In the genomic region with DNA sequence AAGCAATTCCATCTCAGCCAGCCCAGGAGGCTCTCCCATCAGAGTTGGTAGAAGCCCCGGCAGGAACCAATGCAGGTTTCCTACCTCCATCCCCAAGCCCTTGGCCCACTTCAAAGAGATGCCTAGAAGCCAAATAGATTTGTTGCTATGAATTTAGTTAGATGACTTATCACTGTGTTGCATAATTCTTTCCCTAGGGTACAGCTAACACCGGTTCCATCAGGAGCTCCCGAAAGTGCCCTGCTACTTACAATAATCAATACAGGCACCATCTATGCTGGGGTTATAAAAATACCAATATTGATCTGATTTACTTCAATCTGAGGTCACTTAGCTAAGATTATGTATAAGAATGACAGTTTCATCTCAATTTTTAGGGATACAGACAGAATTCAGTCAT, we compare ENCODE assay signal across 2 cellular contexts.
TF ChIP-seq lines count a peak whose summit lies in the region.

No MANE protein-coding gene starts in this region.

TF ChIP-seq in A549, 52 proteins besides CTCF, POLR2A, EP300 and RAD21 (continued from another document):
- TF ChIP-seq, protein P1, sequence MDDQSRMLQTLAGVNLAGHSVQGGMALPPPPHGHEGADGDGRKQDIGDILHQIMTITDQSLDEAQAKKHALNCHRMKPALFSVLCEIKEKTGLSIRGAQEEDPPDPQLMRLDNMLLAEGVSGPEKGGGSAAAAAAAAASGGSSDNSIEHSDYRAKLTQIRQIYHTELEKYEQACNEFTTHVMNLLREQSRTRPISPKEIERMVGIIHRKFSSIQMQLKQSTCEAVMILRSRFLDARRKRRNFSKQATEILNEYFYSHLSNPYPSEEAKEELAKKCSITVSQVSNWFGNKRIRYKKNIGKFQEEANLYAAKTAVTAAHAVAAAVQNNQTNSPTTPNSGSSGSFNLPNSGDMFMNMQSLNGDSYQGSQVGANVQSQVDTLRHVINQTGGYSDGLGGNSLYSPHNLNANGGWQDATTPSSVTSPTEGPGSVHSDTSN (IDR thresholded peaks at IDR 0.05), result no peak

TF ChIP-seq in H1, 55 proteins besides CTCF, POLR2A, EP300 and RAD21 (continued from another document):
- TF ChIP-seq YY1 (IDR thresholded peaks at IDR 0.05; ENCODE audit: low read depth, low read length), result no peak
- no peak for TF ChIP-seq PHF8 (conservative IDR thresholded peaks at IDR 0.05; ENCODE audit: low read depth, low read length)
- TF ChIP-seq SIX5 (IDR thresholded peaks at IDR 0.05; ENCODE audit: low read depth, low read length), result no peak
- TF ChIP-seq, protein P2, sequence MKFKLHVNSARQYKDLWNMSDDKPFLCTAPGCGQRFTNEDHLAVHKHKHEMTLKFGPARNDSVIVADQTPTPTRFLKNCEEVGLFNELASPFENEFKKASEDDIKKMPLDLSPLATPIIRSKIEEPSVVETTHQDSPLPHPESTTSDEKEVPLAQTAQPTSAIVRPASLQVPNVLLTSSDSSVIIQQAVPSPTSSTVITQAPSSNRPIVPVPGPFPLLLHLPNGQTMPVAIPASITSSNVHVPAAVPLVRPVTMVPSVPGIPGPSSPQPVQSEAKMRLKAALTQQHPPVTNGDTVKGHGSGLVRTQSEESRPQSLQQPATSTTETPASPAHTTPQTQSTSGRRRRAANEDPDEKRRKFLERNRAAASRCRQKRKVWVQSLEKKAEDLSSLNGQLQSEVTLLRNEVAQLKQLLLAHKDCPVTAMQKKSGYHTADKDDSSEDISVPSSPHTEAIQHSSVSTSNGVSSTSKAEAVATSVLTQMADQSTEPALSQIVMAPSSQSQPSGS (IDR thresholded peaks at IDR 0.05; ENCODE audit: low read length), result no peak
- no peak for TF ChIP-seq HDAC6 (IDR thresholded peaks at IDR 0.05; ENCODE audit: low read depth, low read length)
TF ChIP-seq in H1: peak in this region for 0.
